In the genomic region with DNA sequence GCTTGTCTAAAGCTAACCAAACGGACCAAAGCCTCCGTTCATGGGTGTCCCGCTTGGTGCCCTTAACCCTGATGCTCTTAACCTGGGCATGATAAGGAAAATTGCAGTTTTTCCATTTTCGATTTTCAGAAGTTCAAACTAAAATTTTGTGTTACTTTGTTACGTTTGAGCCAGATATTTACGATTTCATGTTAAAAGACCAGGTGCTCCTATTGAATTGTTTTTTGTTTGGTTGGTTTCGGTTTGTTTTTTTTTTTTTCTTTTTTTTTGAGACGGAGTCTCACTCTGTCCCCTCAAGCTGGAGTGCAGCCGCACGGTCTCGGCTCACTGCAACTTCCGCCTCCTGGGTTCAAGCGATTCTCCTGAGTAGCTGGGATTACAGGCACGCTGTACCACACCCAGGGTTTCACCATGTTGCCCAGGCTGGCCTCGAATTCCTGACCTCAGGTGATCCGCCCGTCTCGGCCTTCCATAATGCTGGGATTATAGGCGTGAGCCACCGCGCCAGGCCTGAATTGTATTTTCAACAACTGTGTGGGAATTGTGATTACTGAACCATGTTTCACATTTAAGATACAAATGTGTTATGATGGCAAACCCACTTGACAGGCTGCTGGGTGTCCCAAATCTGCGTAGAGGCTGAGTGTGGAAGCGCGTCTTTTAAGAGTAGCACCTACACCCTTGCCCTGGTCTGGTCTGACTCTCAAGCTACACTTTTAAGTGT, we compare ENCODE assay signal across 8 cellular contexts. TPM values are rescaled to one million over a fixed set of nuclear protein-coding genes. Genes with fewer than 3 reads are reported as not detected.
DNase-seq lines count a peak whose midpoint lies in the region; ATAC-seq and TF ChIP-seq lines count a peak whose summit lies in the region.

No MANE protein-coding gene starts in this region.

- H3K27me3 ChIP-seq in Peyer's patch (no peaks in the 10 kb centered on the region), rectal smooth muscle tissue (ENCODE audit: control insufficient read depth, insufficient read depth, low read length) (no peaks in the 10 kb centered on the region)

- peak; percentile 45 for ATAC-seq in esophagus mucosa
- ATAC-seq in GM21529 (IDR thresholded peaks at IDR 0.05; ENCODE audit: unreplicated experiment) = no peak

- no peak for TF ChIP-seq POLR2A in Peyer's patch (IDR thresholded peaks at IDR 0.05)

- H3K4me1 ChIP-seq in Peyer's patch (peaks cover 0 to 14% (median 5%) of the 10 kb centered on the region in 4 donors), rectal smooth muscle tissue (ENCODE audit: control insufficient read depth, insufficient read depth, low read length) (peaks cover 11% of the 10 kb centered on the region)

- H3K36me3 ChIP-seq in Peyer's patch = no peaks in the 10 kb centered on the region
- no peaks in the 10 kb centered on the region for H3K36me3 ChIP-seq in rectal smooth muscle tissue (ENCODE audit: control insufficient read depth, insufficient read depth, low read length)

- no peaks in the 10 kb centered on the region for H3K9me3 ChIP-seq in Peyer's patch

- peak overlapping the region; percentile 88 to 92 (median 88) for H3K27ac ChIP-seq in Peyer's patch
- peak overlapping the region; percentile 97 for H3K27ac ChIP-seq in rectal smooth muscle tissue (ENCODE audit: low read depth, low read length)

- H3K4me3 ChIP-seq in GM08714 (ENCODE audit: low read length) (peak overlapping the region; percentile 94), Peyer's patch (peak overlapping the region; percentile 68 to 93 (median 85)), rectal smooth muscle tissue (ENCODE audit: low read length) (peak overlapping the region; percentile 82)

- DNase-seq in Peyer's patch (peak in 2 of 3 donors; percentile 24 to 55), NCI-H187 treated with DMSO at 0.1 percent for 48 hours (lab: John Stamatoyannopoulos, UW) (no peak), hippocampal formation (lab: John Stamatoyannopoulos, UW) (no peak)
- DNase-seq in activated CD8-positive, alpha-beta memory T cell treated with anti-CD3 and anti-CD28 coated beads, Interleukin-2, amount 50 U/mL, for 4 hours = no peak

- no peak for TF ChIP-seq CTCF in Peyer's patch (IDR thresholded peaks at IDR 0.05)

- H3K9ac ChIP-seq in rectal smooth muscle tissue (ENCODE audit: low read length) = peak overlapping the region; percentile 80

RNA-seq across cellular contexts. Expression of a gene that starts 0.9 kb away (rescaled TPM):
- total RNA-seq in Peyer's patch = 10 to 100 TPM in 3 of 4 donors, 1 to 10 TPM in 1; 7.8 to 64.4 (median 20.6) TPM
- total RNA-seq in esophagus mucosa = 15.3 TPM

RNA-seq across cellular contexts. Expression of a gene that starts 28.4 kb away (rescaled TPM):
- total RNA-seq in Peyer's patch = under 1 TPM in 1 of 4 donors, not detected in 3; 0.76 TPM
- 0.28 TPM for total RNA-seq in esophagus mucosa

Comparison
In these comparisons a context has a peak if more than half of its experiments do, and no peak if none do; other contexts are left out.
1. DNase-seq: peak in Peyer's patch (2 of 3); none in activated CD8-positive, alpha-beta memory T cell treated with anti-CD3 and anti-CD28 coated beads, Interleukin-2, amount 50 U/mL, for 4 hours (single experiment), NCI-H187 treated with DMSO at 0.1 percent for 48 hours (single experiment) and hippocampal formation (0 of 2).
2. Peak in every context shown above with its lines, with median percentiles within 50 percentile points of each other: H3K4me3 ChIP-seq.